In the genomic region with DNA sequence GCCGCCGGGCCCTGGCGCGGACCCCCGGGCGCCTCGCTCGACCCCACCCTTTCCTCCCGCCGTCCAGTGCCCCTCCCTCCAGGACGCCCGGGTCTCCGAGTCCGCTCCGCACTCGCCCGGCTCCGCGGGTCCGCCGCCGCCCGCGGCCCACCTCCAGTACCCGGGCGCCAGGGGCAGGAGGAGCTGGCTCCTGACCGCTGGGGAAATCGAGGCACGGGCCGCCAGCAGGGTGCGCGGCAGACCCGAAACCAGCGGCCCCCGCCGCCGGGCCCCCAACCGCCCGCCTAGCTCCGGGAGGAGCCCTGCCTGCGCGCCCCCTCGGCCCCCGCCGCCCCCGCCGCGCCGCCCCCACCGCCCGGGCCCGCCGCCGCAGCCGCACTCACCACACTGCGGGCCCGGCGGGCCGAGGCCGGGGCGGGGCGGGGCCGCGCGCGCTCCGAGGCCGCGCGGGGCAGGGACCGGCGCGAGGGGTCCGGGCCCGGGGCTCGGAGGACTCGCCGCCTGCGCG, we compare ENCODE assay signal across 8 cellular contexts. TPM values are rescaled to one million over a fixed set of nuclear protein-coding genes. Genes with fewer than 3 reads are reported as not detected.
A peak's percentile ranks its signal among the peaks of the same experiment; 100 is the strongest.
DNase-seq lines count a peak whose midpoint lies in the region; FAIRE-seq and TF ChIP-seq lines count a peak whose summit lies in the region.

No MANE protein-coding gene starts in this region.

- no peak for TF ChIP-seq CTCF in HFF-Myc (IDR thresholded peaks at IDR 0.05; ENCODE audit: low read depth, low read length, missing control alignments)
- TF ChIP-seq CTCF in VCaP (conservative IDR thresholded peaks at IDR 0.05) = no peak
- TF ChIP-seq CTCF in foreskin fibroblast (IDR thresholded peaks at IDR 0.05; ENCODE audit: low read depth, low read length) = no peak

- peak; percentile 52 for DNase-seq in GM12891 (ENCODE audit: insufficient read length, low spot score)
- DNase-seq in HFF-Myc (ENCODE audit: extremely low read depth, low read depth) = no peak
- DNase-seq in foreskin fibroblast = no peak
- no peak for DNase-seq in stimulated activated CD8-positive, alpha-beta memory T cell treated with anti-CD3 and anti-CD28 coated beads, Interleukin-4, amount 100 ng/mL, for 48 hours
- DNase-seq in NCI-H187 treated with DMSO at 0.1 percent for 48 hours (lab: John Stamatoyannopoulos, UW) = no peak
- no peak for DNase-seq in MV-4-11 (lab: John Stamatoyannopoulos, UW)

- FAIRE-seq in GM12891 (lab: Jason Lieb, UNC) = peak; percentile 33

- TF ChIP-seq POLR2A in GM12891 (IDR thresholded peaks at IDR 0.05; ENCODE audit: low read depth, low read length) = no peak

- H3K27me3 ChIP-seq in skeletal muscle satellite cell (ENCODE audit: control insufficient read depth, insufficient read depth, low read length) = no peaks in the 10 kb centered on the region

- H3K9me3 ChIP-seq in skeletal muscle satellite cell (replicated peaks; ENCODE audit: low read length) = no peaks in the 10 kb centered on the region

- H3K27ac ChIP-seq in VCaP = peak overlapping the region; percentile 90

- peaks cover 9% of the 10 kb centered on the region for H3K36me3 ChIP-seq in skeletal muscle satellite cell (ENCODE audit: insufficient read depth, low read length)

- H3K4me3 ChIP-seq in HFF-Myc (replicated peaks; ENCODE audit: low read depth, low read length) (peak overlapping the region; percentile 62), foreskin fibroblast (ENCODE audit: low read depth in 1 of 2, low read length in 2 of 2) (peak overlapping the region; percentile 62 to 86), skeletal muscle satellite cell (ENCODE audit: low read length) (peak overlapping the region; percentile 89)

- H3K9ac ChIP-seq in skeletal muscle satellite cell (ENCODE audit: low read depth, low read length) = peak overlapping the region; percentile 92

- peak overlapping the region; percentile 97 for H3K4me2 ChIP-seq in skeletal muscle satellite cell (ENCODE audit: low read length)

- H3K4me1 ChIP-seq in skeletal muscle satellite cell (ENCODE audit: control insufficient read depth, insufficient read depth, low read length) = peaks cover 34% of the 10 kb centered on the region

TF ChIP-seq in GM12891, 5 proteins besides CTCF, POLR2A, EP300 and RAD21:
- TF ChIP-seq POLR2AphosphoS5 (IDR thresholded peaks at IDR 0.05; ENCODE audit: low read depth, low read length) (no peak), TAF1 (IDR thresholded peaks at IDR 0.05; ENCODE audit: low read depth, low read length) (no peak)

RNA-seq across cellular contexts. Expression of a gene that starts 0.3 kb away (rescaled TPM):
- polyA plus RNA-seq in GM12891 (2012; ENCODE audit: low read depth, missing spikeins) = 12.1 TPM
- 11.6 and 13.2 TPM in 2 replicates for total RNA-seq in skeletal muscle satellite cell (2012; rRNA removed)

RNA-seq across cellular contexts. Expression of a gene that starts 9.2 kb away (rescaled TPM):
- 26.2 TPM for polyA plus RNA-seq in GM12891 (2012; ENCODE audit: low read depth, missing spikeins)
- total RNA-seq in skeletal muscle satellite cell (2012; rRNA removed) = 19.9 and 24.6 TPM in 2 replicates

RNA-seq across cellular contexts. Expression of a gene that starts 9.9 kb away (rescaled TPM):
- 48.3 TPM for polyA plus RNA-seq in GM12891 (2012; ENCODE audit: low read depth, missing spikeins)
- 39.0 and 54.2 TPM in 2 replicates for total RNA-seq in skeletal muscle satellite cell (2012; rRNA removed)

RNA-seq across cellular contexts. Expression of a gene that starts 16.0 kb away (rescaled TPM):
- 20.2 TPM for polyA plus RNA-seq in GM12891 (2012; ENCODE audit: low read depth, missing spikeins)
- 27.7 and 46.4 TPM in 2 replicates for total RNA-seq in skeletal muscle satellite cell (2012; rRNA removed)

RNA-seq across cellular contexts. Expression of a gene that starts 19.8 kb away (rescaled TPM):
- not detected for polyA plus RNA-seq in GM12891 (2012; ENCODE audit: low read depth, missing spikeins)
- total RNA-seq in skeletal muscle satellite cell (2012; rRNA removed) = not detected in 2 replicates
